ENCODE assay signal across 21 cellular contexts in genomic region chr13:80618777-80619176, GRCh38.
"Had no signal": no experiment of that assay in that cellular context is flagged by ENCODE, and none has a peak within 500 bp of the region (broad histone marks: within the 10 kb centered on the region; RNA-seq: fewer than 3 reads in every experiment).

No MANE protein-coding gene starts in this region.

- DNase-seq: central memory CD4-positive, alpha-beta T cell; cortex of kidney; effector CD8-positive, alpha-beta T cell; left colon; left ventricle myocardium superior; mesenchymal stem cell; natural killer cell; ovary; right cardiac atrium; stimulated activated CD4-positive, alpha-beta T cell treated with anti-CD3 and anti-CD28 coated beads, Interleukin-2, amount 100 ng/mL, for 48 hours; stimulated activated naive CD4-positive, alpha-beta T cell treated with Interleukin-2 at 50 U/mL for 16 hours; tibial artery; upper lobe of left lung; uterus had no signal

- H3K4me2 ChIP-seq: smooth muscle cell had no signal

- H3K4me3 ChIP-seq: dorsolateral prefrontal cortex, esophagus muscularis mucosa, lung, ovary, smooth muscle cell, suprapubic skin, tibial artery, upper lobe of left lung, uterus had no signal

- H3K27me3 ChIP-seq: dorsolateral prefrontal cortex, esophagus muscularis mucosa, ovary, suprapubic skin, tibial artery, upper lobe of left lung, uterus had no signal

- H3K9me3 Mint-ChIP-seq: natural killer cell had no signal

- H3K27ac Mint-ChIP-seq: natural killer cell had no signal

- H3K36me3 Mint-ChIP-seq: natural killer cell had no signal

- H3K4me3 Mint-ChIP-seq: natural killer cell, neural crest cell had no signal

- H3K4me1 ChIP-seq: suprapubic skin, upper lobe of left lung, uterus had no signal

- H3K36me3 ChIP-seq: esophagus muscularis mucosa, ovary, suprapubic skin, tibial artery, upper lobe of left lung, uterus had no signal

- H3K27ac ChIP-seq: epithelial cell of prostate, esophagus muscularis mucosa, ovary, suprapubic skin, upper lobe of left lung, uterus had no signal

- H3K9me3 ChIP-seq: esophagus muscularis mucosa, ovary, suprapubic skin, tibial artery, upper lobe of left lung, uterus had no signal
